ENCODE assay signal across 1 cellular context in genomic region chr6:41578714-41579610, GRCh38.
TF ChIP-seq lines count a peak whose summit lies in the region.

No MANE protein-coding gene starts in this region.

TF ChIP-seq in HEK293, 187 proteins besides CTCF, POLR2A, EP300 and RAD21 (continued from another document):
- no peak for TF ChIP-seq ZBTB11 (tag by site-specific recombination; conservative IDR thresholded peaks at IDR 0.05; ENCODE audit: low read depth)
- no peak for TF ChIP-seq ZSCAN5A (tag by site-specific recombination; IDR thresholded peaks at IDR 0.05)
- no peak for TF ChIP-seq ZNF514 (tag by site-specific recombination; IDR thresholded peaks at IDR 0.05)
- no peak for TF ChIP-seq PRDM4 (tag by site-specific recombination; IDR thresholded peaks at IDR 0.05)
- peak; percentile 82 for TF ChIP-seq ZNF398 (tag by site-specific recombination; IDR thresholded peaks at IDR 0.05)
- no peak for TF ChIP-seq REPIN1 (tag by site-specific recombination; IDR thresholded peaks at IDR 0.05; ENCODE audit: low read depth)
- peak; percentile 24 for TF ChIP-seq ZNF600 (tag by site-specific recombination; IDR thresholded peaks at IDR 0.05)
- no peak for TF ChIP-seq ZNF140 (tag by site-specific recombination; IDR thresholded peaks at IDR 0.05)
- 0 out of 2 replicates have a peak, but pooled peaks have one; percentile 21 for TF ChIP-seq ZNF692 (tag by site-specific recombination; IDR thresholded peaks at IDR 0.05)
- TF ChIP-seq ZNF133 (tag by site-specific recombination; IDR thresholded peaks at IDR 0.05): no peak
- TF ChIP-seq ZBTB8A (tag by site-specific recombination; IDR thresholded peaks at IDR 0.05): peak; percentile 57
- TF ChIP-seq GLIS1 (tag by site-specific recombination; IDR thresholded peaks at IDR 0.05): no peak
- no peak for TF ChIP-seq ZNF747 (tag by site-specific recombination; IDR thresholded peaks at IDR 0.05)
- no peak for TF ChIP-seq PRDM10 (tag by site-specific recombination; IDR thresholded peaks at IDR 0.05)
- no peak for TF ChIP-seq ZFHX2 (tag by site-specific recombination; conservative IDR thresholded peaks at IDR 0.05)
- no peak for TF ChIP-seq ZNF416 (tag by site-specific recombination; IDR thresholded peaks at IDR 0.05)
- TF ChIP-seq AEBP2 (tag by site-specific recombination; IDR thresholded peaks at IDR 0.05; ENCODE audit: borderline replicate concordance): no peak
- TF ChIP-seq ZBTB26 (tag by site-specific recombination; optimal IDR thresholded peaks at IDR 0.05): no peak
- no peak for TF ChIP-seq ZNF211 (tag by site-specific recombination; IDR thresholded peaks at IDR 0.05; ENCODE audit: low read depth)
- TF ChIP-seq ZNF324 (tag by site-specific recombination; IDR thresholded peaks at IDR 0.05): no peak
- no peak for TF ChIP-seq PATZ1 (tag by site-specific recombination; IDR thresholded peaks at IDR 0.05)
- peak; percentile 22; the same call in 1 of the 2 replicates for TF ChIP-seq KLF17 (tag by site-specific recombination; IDR thresholded peaks at IDR 0.05)
- TF ChIP-seq ZNF596 (tag by site-specific recombination; IDR thresholded peaks at IDR 0.05): no peak
- TF ChIP-seq YY1 (tag by site-specific recombination; IDR thresholded peaks at IDR 0.05): no peak
- peak; percentile 33; the same call in 1 of the 2 replicates for TF ChIP-seq KLF1 (tag by site-specific recombination; IDR thresholded peaks at IDR 0.05)
- TF ChIP-seq GLIS2 (tag by site-specific recombination; IDR thresholded peaks at IDR 0.05): no peak
- TF ChIP-seq ZNF558 (tag by site-specific recombination; IDR thresholded peaks at IDR 0.05): no peak
